In the genomic region with DNA sequence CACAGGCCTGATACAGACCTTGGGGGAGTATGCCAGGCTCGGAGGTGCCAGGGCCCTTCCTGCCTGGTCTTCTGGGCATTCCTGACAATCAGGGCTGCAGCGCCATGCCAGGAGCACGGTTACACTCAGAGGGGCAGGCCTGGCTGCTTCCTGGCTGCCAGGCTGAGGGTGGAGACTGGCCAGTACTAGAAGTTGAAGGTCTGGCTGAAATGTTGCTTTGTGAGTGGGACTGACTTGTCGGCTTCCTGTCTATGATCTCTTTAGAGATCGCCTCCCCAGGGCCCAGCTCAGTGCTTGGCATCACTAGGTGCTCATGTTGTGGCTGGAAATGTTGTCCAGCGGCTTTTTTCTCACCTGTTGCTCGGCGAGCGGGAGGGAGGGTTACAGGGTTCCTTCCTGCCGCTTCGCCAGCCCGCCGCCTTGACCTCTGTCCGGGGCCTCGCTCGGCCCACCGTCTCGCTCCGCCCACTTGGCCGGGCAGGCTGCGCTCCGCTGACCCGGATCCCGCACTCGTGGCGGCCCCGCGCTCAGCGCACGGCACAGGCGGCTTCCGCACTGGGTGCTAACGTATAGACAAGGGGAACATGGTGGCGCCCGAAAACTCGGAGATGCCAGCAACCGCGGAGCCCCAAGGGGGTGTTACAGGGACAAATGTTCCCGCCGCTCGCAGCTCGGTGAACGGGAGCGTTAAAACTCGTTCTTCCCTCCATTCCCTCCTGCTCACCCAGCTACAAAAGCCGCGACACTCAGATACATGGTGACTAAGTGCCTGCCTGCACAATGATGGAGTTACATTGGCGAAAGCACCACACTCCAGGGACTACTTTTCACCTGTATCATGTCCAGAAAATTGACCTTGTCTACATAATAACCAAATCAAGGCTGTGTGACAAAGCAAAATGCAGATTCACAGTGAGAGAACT, we compare ENCODE assay signal across 8 cellular contexts. TPM values are rescaled to one million over a fixed set of nuclear protein-coding genes. Genes with fewer than 3 reads are reported as not detected.
DNase-seq lines count a peak whose midpoint lies in the region; ATAC-seq, FAIRE-seq and TF ChIP-seq lines count a peak whose summit lies in the region.

No MANE protein-coding gene starts in this region.

- intact Hi-C loops in activated naive CD4-positive, alpha-beta T cell treated with anti-CD3 and anti-CD28 coated beads for 36 hours (cut with micrococcal nuclease), result no loop called here
- intact Hi-C loops in kidney (cut with DNase I), result no loop called here

- H3K9me3 Mint-ChIP-seq in activated naive CD4-positive, alpha-beta T cell treated with anti-CD3 and anti-CD28 coated beads for 36 hours, result no peaks in the 10 kb centered on the region

- H3K4me3 Mint-ChIP-seq in activated naive CD4-positive, alpha-beta T cell treated with anti-CD3 and anti-CD28 coated beads for 36 hours, result peak overlapping the region; percentile 57

- no peaks in the 10 kb centered on the region for H3K36me3 Mint-ChIP-seq in activated naive CD4-positive, alpha-beta T cell treated with anti-CD3 and anti-CD28 coated beads for 36 hours (ENCODE audit: low read depth)

- H3K36me3 ChIP-seq in kidney (ENCODE audit: control insufficient read depth in 1 of 2, insufficient read depth in 2 of 2, low read length in 2 of 2), result peaks cover 18 to 25% of the 10 kb centered on the region in 2 donors

- DNase-seq in activated naive CD4-positive, alpha-beta T cell treated with anti-CD3 and anti-CD28 coated beads for 36 hours, result peak; percentile 28
- DNase-seq in activated naive CD4-positive, alpha-beta T cell treated with anti-CD3 and anti-CD28 coated beads, Interleukin-2, amount 50 U/mL, for 16 hours, result no peak
- peak; percentile 64 for DNase-seq in astrocyte of the hippocampus (ENCODE audit: low read depth, low spot score)
- peak; percentile 86 for DNase-seq in kidney
- DNase-seq in stimulated activated naive CD8-positive, alpha-beta T cell treated with anti-CD3 and anti-CD28 coated beads, Interleukin-15, Interleukin-2, amounts not matched to agents 100 U/mL and 50 U/mL, for 24 hours, result peak; percentile 34
- no peak for DNase-seq in LoVo (ENCODE audit: low spot score)
- DNase-seq in cortex of kidney (lab: John Stamatoyannopoulos, UW), result no peak

- CTCF ChIA-PET in activated naive CD4-positive, alpha-beta T cell treated with anti-CD3 and anti-CD28 coated beads for 36 hours (lab: Charles Lee), result interaction anchor here (0.5 kb wide), 1 partner anchor 199 kb away, joined by 3 read pairs; no protein-coding TSS in a partner anchor

- H3K9ac ChIP-seq in kidney (ENCODE audit: low read length in 2 of 2), result peak overlapping the region in 1 of 2 donors; percentile 62

- peaks cover 17% of the 10 kb centered on the region for H3K27me3 Mint-ChIP-seq in activated naive CD4-positive, alpha-beta T cell treated with anti-CD3 and anti-CD28 coated beads for 36 hours (ENCODE audit: low read depth)

- FAIRE-seq in kidney (lab: Jason Lieb, UNC), result no peak

- H3K9me3 ChIP-seq in kidney (ENCODE audit: control insufficient read depth in 1 of 2, low read length in 2 of 2), result no peaks in the 10 kb centered on the region

- peak; percentile 64 for ATAC-seq in HG02973 (IDR thresholded peaks at IDR 0.05; ENCODE audit: unreplicated experiment)
- ATAC-seq in stimulated activated naive CD8-positive, alpha-beta T cell treated with anti-CD3 and anti-CD28 coated beads, Interleukin-15, Interleukin-2, amounts not matched to agents 100 U/mL and 50 U/mL, for 24 hours, result peak; percentile 50

- TF ChIP-seq CTCF in kidney (IDR thresholded peaks at IDR 0.05; ENCODE audit: borderline replicate concordance, extremely low read depth, insufficient read depth), result no peak

- H3K4me1 ChIP-seq in kidney (ENCODE audit: control insufficient read depth in 1 of 2, insufficient read depth in 1 of 2, low read depth in 1 of 2, low read length in 2 of 2), result peaks cover 11 to 13% of the 10 kb centered on the region in 2 donors

- no peak overlapping the region for H3K27ac Mint-ChIP-seq in activated naive CD4-positive, alpha-beta T cell treated with anti-CD3 and anti-CD28 coated beads for 36 hours

- peaks cover 8% of the 10 kb centered on the region for H3K4me1 Mint-ChIP-seq in activated naive CD4-positive, alpha-beta T cell treated with anti-CD3 and anti-CD28 coated beads for 36 hours (ENCODE audit: low read depth)

- H3K4me3 ChIP-seq in kidney (ENCODE audit: low read length in 2 of 2), result peak overlapping the region; percentile 37 to 58

- peak overlapping the region; percentile 34 to 75 for H3K27ac ChIP-seq in kidney (ENCODE audit: low read depth in 2 of 2, low read length in 2 of 2)

RNA-seq across cellular contexts. Expression of a gene that starts 32.7 kb away (rescaled TPM):
- total RNA-seq in activated naive CD4-positive, alpha-beta T cell treated with anti-CD3 and anti-CD28 coated beads for 36 hours, result 1 to 10 TPM; 1.0 TPM
- total RNA-seq in kidney, result 132 TPM
- 19.1 TPM for polyA plus RNA-seq in kidney (ENCODE audit: insufficient read depth, low read depth, low replicate concordance)

Comparison
In these comparisons a context has a peak if more than half of its experiments do, and no peak if none do; other contexts are left out.
1. DNase-seq: peak in activated naive CD4-positive, alpha-beta T cell treated with anti-CD3 and anti-CD28 coated beads for 36 hours (single experiment), astrocyte of the hippocampus (single experiment), kidney (single experiment) and stimulated activated naive CD8-positive, alpha-beta T cell treated with anti-CD3 and anti-CD28 coated beads, Interleukin-15, Interleukin-2, amounts not matched to agents 100 U/mL and 50 U/mL, for 24 hours (single experiment); none in activated naive CD4-positive, alpha-beta T cell treated with anti-CD3 and anti-CD28 coated beads, Interleukin-2, amount 50 U/mL, for 16 hours (single experiment), LoVo (single experiment) and cortex of kidney (single experiment).
2. RNA of a gene that starts 32.7 kb away (total RNA-seq): 132 TPM in kidney (single experiment); 1.0 TPM in activated naive CD4-positive, alpha-beta T cell treated with anti-CD3 and anti-CD28 coated beads for 36 hours; every median in the first group is over 10 times any median in the second.